1 cellular context compared by ENCODE assay signal in the genomic region with DNA sequence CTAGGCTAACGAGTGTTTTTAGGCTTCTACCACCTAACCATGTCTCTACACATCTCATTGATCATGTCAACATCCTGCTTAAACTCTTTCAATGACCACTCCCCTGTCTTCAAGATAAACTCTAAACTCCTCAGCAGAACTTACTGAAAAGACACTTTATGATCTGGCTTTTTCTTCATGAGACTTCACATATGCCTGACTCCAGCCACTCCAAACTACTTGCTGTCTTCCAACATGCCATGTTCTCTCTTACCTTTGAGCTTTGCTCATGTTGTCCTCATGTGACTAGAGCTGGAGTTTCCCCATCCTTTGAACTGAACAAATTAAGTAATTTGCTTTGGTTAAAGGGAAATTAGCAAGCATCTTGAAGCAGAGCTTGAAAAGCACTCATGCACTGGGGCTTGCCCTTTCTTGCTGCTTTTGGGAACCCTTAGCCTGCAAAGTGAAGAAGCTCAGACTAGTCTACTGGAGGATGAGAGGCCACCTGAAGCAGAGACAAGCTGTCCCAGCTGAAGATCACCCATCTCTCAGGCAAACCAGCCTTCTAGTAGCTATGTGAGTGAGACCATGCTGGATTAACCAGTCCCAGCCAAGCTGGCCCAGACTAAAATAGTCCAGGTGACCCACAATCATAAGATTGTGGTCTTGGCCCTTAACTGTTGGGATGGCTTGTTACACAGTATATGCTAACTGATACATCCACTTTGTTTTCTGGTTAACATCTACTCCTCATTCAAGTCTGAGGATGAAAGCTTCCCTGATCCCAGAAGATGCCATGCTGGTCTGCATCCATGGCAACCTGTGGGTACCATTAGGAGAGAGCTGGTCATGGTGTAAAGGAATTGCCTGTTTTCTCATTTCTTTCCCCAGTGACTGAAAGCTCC.
TF ChIP-seq lines count a peak whose summit lies in the region.

No MANE protein-coding gene starts in this region.

TF ChIP-seq in GM12878, 131 proteins besides CTCF, POLR2A, EP300 and RAD21 (continued from another document and continues in another):
- TF ChIP-seq, protein P1, sequence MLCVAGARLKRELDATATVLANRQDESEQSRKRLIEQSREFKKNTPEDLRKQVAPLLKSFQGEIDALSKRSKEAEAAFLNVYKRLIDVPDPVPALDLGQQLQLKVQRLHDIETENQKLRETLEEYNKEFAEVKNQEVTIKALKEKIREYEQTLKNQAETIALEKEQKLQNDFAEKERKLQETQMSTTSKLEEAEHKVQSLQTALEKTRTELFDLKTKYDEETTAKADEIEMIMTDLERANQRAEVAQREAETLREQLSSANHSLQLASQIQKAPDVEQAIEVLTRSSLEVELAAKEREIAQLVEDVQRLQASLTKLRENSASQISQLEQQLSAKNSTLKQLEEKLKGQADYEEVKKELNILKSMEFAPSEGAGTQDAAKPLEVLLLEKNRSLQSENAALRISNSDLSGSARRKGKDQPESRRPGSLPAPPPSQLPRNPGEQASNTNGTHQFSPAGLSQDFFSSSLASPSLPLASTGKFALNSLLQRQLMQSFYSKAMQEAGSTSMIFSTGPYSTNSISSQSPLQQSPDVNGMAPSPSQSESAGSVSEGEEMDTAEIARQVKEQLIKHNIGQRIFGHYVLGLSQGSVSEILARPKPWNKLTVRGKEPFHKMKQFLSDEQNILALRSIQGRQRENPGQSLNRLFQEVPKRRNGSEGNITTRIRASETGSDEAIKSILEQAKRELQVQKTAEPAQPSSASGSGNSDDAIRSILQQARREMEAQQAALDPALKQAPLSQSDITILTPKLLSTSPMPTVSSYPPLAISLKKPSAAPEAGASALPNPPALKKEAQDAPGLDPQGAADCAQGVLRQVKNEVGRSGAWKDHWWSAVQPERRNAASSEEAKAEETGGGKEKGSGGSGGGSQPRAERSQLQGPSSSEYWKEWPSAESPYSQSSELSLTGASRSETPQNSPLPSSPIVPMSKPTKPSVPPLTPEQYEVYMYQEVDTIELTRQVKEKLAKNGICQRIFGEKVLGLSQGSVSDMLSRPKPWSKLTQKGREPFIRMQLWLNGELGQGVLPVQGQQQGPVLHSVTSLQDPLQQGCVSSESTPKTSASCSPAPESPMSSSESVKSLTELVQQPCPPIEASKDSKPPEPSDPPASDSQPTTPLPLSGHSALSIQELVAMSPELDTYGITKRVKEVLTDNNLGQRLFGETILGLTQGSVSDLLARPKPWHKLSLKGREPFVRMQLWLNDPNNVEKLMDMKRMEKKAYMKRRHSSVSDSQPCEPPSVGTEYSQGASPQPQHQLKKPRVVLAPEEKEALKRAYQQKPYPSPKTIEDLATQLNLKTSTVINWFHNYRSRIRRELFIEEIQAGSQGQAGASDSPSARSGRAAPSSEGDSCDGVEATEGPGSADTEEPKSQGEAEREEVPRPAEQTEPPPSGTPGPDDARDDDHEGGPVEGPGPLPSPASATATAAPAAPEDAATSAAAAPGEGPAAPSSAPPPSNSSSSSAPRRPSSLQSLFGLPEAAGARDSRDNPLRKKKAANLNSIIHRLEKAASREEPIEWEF (IDR thresholded peaks at IDR 0.05; ENCODE audit: insufficient replicate concordance, low read depth, low read length) = no peak
- TF ChIP-seq ZNF622 (IDR thresholded peaks at IDR 0.05) = no peak
- TF ChIP-seq, protein P2, sequence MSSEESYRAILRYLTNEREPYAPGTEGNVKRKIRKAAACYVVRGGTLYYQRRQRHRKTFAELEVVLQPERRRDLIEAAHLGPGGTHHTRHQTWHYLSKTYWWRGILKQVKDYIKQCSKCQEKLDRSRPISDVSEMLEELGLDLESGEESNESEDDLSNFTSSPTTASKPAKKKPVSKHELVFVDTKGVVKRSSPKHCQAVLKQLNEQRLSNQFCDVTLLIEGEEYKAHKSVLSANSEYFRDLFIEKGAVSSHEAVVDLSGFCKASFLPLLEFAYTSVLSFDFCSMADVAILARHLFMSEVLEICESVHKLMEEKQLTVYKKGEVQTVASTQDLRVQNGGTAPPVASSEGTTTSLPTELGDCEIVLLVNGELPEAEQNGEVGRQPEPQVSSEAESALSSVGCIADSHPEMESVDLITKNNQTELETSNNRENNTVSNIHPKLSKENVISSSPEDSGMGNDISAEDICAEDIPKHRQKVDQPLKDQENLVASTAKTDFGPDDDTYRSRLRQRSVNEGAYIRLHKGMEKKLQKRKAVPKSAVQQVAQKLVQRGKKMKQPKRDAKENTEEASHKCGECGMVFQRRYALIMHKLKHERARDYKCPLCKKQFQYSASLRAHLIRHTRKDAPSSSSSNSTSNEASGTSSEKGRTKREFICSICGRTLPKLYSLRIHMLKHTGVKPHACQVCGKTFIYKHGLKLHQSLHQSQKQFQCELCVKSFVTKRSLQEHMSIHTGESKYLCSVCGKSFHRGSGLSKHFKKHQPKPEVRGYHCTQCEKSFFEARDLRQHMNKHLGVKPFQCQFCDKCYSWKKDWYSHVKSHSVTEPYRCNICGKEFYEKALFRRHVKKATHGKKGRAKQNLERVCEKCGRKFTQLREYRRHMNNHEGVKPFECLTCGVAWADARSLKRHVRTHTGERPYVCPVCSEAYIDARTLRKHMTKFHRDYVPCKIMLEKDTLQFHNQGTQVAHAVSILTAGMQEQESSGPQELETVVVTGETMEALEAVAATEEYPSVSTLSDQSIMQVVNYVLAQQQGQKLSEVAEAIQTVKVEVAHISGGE (CRISPR knock-in tag; IDR thresholded peaks at IDR 0.05) = no peak
- TF ChIP-seq, protein P3, sequence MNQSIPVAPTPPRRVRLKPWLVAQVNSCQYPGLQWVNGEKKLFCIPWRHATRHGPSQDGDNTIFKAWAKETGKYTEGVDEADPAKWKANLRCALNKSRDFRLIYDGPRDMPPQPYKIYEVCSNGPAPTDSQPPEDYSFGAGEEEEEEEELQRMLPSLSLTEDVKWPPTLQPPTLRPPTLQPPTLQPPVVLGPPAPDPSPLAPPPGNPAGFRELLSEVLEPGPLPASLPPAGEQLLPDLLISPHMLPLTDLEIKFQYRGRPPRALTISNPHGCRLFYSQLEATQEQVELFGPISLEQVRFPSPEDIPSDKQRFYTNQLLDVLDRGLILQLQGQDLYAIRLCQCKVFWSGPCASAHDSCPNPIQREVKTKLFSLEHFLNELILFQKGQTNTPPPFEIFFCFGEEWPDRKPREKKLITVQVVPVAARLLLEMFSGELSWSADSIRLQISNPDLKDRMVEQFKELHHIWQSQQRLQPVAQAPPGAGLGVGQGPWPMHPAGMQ (IDR thresholded peaks at IDR 0.05; ENCODE audit: borderline replicate concordance) = no peak
- no peak for TF ChIP-seq CEBPB (IDR thresholded peaks at IDR 0.05; ENCODE audit: borderline replicate concordance in 1 of 2, low read depth in 2 of 2, low read length in 2 of 2)
- no peak for TF ChIP-seq MYC (IDR thresholded peaks at IDR 0.05; ENCODE audit: insufficient read depth, insufficient read length, insufficient replicate concordance, low read length, severe bottlenecking)
- TF ChIP-seq CHD4 (IDR thresholded peaks at IDR 0.05) = no peak
- TF ChIP-seq TCF7 (IDR thresholded peaks at IDR 0.05; ENCODE audit: borderline replicate concordance) = peak; percentile 78
- 0 out of 4 replicates have a peak, but pooled peaks of 1 of the 2 experiments have one; percentile 2 for TF ChIP-seq IKZF2 (IDR thresholded peaks at IDR 0.05)
- TF ChIP-seq, protein P4, sequence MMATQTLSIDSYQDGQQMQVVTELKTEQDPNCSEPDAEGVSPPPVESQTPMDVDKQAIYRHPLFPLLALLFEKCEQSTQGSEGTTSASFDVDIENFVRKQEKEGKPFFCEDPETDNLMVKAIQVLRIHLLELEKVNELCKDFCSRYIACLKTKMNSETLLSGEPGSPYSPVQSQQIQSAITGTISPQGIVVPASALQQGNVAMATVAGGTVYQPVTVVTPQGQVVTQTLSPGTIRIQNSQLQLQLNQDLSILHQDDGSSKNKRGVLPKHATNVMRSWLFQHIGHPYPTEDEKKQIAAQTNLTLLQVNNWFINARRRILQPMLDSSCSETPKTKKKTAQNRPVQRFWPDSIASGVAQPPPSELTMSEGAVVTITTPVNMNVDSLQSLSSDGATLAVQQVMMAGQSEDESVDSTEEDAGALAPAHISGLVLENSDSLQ (IDR thresholded peaks at IDR 0.05) = no peak
- TF ChIP-seq, protein P5, sequence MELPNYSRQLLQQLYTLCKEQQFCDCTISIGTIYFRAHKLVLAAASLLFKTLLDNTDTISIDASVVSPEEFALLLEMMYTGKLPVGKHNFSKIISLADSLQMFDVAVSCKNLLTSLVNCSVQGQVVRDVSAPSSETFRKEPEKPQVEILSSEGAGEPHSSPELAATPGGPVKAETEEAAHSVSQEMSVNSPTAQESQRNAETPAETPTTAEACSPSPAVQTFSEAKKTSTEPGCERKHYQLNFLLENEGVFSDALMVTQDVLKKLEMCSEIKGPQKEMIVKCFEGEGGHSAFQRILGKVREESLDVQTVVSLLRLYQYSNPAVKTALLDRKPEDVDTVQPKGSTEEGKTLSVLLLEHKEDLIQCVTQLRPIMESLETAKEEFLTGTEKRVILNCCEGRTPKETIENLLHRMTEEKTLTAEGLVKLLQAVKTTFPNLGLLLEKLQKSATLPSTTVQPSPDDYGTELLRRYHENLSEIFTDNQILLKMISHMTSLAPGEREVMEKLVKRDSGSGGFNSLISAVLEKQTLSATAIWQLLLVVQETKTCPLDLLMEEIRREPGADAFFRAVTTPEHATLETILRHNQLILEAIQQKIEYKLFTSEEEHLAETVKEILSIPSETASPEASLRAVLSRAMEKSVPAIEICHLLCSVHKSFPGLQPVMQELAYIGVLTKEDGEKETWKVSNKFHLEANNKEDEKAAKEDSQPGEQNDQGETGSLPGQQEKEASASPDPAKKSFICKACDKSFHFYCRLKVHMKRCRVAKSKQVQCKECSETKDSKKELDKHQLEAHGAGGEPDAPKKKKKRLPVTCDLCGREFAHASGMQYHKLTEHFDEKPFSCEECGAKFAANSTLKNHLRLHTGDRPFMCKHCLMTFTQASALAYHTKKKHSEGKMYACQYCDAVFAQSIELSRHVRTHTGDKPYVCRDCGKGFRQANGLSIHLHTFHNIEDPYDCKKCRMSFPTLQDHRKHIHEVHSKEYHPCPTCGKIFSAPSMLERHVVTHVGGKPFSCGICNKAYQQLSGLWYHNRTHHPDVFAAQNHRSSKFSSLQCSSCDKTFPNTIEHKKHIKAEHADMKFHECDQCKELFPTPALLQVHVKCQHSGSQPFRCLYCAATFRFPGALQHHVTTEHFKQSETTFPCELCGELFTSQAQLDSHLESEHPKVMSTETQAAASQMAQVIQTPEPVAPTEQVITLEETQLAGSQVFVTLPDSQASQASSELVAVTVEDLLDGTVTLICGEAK (IDR thresholded peaks at IDR 0.05; ENCODE audit: borderline replicate concordance) = no peak
- no peak for TF ChIP-seq HCFC1 (IDR thresholded peaks at IDR 0.05; ENCODE audit: low read length)
- TF ChIP-seq, protein P6, sequence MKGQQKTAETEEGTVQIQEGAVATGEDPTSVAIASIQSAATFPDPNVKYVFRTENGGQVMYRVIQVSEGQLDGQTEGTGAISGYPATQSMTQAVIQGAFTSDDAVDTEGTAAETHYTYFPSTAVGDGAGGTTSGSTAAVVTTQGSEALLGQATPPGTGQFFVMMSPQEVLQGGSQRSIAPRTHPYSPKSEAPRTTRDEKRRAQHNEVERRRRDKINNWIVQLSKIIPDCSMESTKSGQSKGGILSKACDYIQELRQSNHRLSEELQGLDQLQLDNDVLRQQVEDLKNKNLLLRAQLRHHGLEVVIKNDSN (IDR thresholded peaks at IDR 0.05; ENCODE audit: borderline replicate concordance, extremely low read length, insufficient read depth, low read depth, low read length) = no peak
- peak; percentile 47; the same call in 1 of the 2 replicates for TF ChIP-seq HDGF (IDR thresholded peaks at IDR 0.05)
- TF ChIP-seq, protein P7, sequence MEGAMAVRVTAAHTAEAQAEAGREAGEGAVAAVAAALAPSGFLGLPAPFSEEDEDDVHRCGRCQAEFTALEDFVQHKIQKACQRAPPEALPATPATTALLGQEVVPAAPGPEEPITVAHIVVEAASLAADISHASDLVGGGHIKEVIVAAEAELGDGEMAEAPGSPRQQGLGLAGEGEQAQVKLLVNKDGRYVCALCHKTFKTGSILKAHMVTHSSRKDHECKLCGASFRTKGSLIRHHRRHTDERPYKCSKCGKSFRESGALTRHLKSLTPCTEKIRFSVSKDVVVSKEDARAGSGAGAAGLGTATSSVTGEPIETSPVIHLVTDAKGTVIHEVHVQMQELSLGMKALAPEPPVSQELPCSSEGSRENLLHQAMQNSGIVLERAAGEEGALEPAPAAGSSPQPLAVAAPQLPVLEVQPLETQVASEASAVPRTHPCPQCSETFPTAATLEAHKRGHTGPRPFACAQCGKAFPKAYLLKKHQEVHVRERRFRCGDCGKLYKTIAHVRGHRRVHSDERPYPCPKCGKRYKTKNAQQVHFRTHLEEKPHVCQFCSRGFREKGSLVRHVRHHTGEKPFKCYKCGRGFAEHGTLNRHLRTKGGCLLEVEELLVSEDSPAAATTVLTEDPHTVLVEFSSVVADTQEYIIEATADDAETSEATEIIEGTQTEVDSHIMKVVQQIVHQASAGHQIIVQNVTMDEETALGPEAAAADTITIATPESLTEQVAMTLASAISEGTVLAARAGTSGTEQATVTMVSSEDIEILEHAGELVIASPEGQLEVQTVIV (IDR thresholded peaks at IDR 0.05; ENCODE audit: borderline replicate concordance, partially characterized antibody) = no peak
- TF ChIP-seq NR2C1 (IDR thresholded peaks at IDR 0.05) = no peak
- TF ChIP-seq, protein P8, sequence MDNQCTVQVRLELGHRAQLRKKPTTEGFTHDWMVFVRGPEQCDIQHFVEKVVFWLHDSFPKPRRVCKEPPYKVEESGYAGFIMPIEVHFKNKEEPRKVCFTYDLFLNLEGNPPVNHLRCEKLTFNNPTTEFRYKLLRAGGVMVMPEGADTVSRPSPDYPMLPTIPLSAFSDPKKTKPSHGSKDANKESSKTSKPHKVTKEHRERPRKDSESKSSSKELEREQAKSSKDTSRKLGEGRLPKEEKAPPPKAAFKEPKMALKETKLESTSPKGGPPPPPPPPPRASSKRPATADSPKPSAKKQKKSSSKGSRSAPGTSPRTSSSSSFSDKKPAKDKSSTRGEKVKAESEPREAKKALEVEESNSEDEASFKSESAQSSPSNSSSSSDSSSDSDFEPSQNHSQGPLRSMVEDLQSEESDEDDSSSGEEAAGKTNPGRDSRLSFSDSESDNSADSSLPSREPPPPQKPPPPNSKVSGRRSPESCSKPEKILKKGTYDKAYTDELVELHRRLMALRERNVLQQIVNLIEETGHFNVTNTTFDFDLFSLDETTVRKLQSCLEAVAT (IDR thresholded peaks at IDR 0.05) = no peak; the same call in 1 of the 2 replicates
- TF ChIP-seq JUNB (IDR thresholded peaks at IDR 0.05) = no peak
- TF ChIP-seq RELA (IDR thresholded peaks at IDR 0.05; ENCODE audit: borderline replicate concordance, partially characterized antibody) = no peak
- no peak for TF ChIP-seq TCF3 (IDR thresholded peaks at IDR 0.05; ENCODE audit: borderline replicate concordance, insufficient read depth, low read depth, low read length)
- no peak for TF ChIP-seq TBL1XR1 (IDR thresholded peaks at IDR 0.05; ENCODE audit: low read depth, low read length)
- no peak for TF ChIP-seq STAT3 (IDR thresholded peaks at IDR 0.05; ENCODE audit: low read depth, low read length)
- TF ChIP-seq YY1 (IDR thresholded peaks at IDR 0.05; ENCODE audit: low read depth, low read length) = 0 out of 2 replicates have a peak, but pooled peaks have one; percentile 30
- TF ChIP-seq LARP7 (IDR thresholded peaks at IDR 0.05) = peak; percentile 28; the same call in 1 of the 2 replicates
- TF ChIP-seq, protein P9, sequence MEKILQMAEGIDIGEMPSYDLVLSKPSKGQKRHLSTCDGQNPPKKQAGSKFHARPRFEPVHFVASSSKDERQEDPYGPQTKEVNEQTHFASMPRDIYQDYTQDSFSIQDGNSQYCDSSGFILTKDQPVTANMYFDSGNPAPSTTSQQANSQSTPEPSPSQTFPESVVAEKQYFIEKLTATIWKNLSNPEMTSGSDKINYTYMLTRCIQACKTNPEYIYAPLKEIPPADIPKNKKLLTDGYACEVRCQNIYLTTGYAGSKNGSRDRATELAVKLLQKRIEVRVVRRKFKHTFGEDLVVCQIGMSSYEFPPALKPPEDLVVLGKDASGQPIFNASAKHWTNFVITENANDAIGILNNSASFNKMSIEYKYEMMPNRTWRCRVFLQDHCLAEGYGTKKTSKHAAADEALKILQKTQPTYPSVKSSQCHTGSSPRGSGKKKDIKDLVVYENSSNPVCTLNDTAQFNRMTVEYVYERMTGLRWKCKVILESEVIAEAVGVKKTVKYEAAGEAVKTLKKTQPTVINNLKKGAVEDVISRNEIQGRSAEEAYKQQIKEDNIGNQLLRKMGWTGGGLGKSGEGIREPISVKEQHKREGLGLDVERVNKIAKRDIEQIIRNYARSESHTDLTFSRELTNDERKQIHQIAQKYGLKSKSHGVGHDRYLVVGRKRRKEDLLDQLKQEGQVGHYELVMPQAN (conservative IDR thresholded peaks at IDR 0.05) = no peak
